In genomic region chr16:68257906-68258800, GRCh38 we compare ENCODE assay signal across 10 cellular contexts. TPM values are rescaled to one million over a fixed set of nuclear protein-coding genes. Genes with fewer than 3 reads are reported as not detected.
DNase-seq lines count a peak whose midpoint lies in the region; ATAC-seq, FAIRE-seq and TF ChIP-seq lines count a peak whose summit lies in the region.
"Had no signal": no experiment of that assay in that cellular context is flagged by ENCODE, and none has a peak within 500 bp of the region (broad histone marks: within the 10 kb centered on the region; RNA-seq: fewer than 3 reads in every experiment).

No MANE protein-coding gene starts in this region.

- H3K18ac ChIP-seq in mesenchymal stem cell (ENCODE audit: low read depth in 1 of 2, low read length in 2 of 2), result peak overlapping the region; percentile 94 to 96

- POLR2A ChIA-PET in activated CD4-positive, alpha-beta T cell treated with anti-CD3 and anti-CD28 coated beads for 36 hours (lab: Charles Lee), result interaction anchor here (0.6 kb wide), 2 partner anchors 106 to 197 kb away, joined by 4 read pairs; no protein-coding TSS in a partner anchor

- no peak for TF ChIP-seq POLR2A in testis (IDR thresholded peaks at IDR 0.05)

- H3K4me3 ChIP-seq in astrocyte (ENCODE audit: insufficient read depth, low read depth, low read length), result no peak overlapping the region
- H3K4me3 ChIP-seq in mesenchymal stem cell (ENCODE audit: insufficient read depth in 1 of 2, low read depth in 1 of 2, low read length in 2 of 2), result no peak overlapping the region
- H3K4me3 ChIP-seq in testis, result no peak overlapping the region
- H3K4me3 ChIP-seq: cardiac muscle cell had no signal

- H3K9me3 ChIP-seq in astrocyte (ENCODE audit: insufficient read depth, low read depth, low read length) (no peaks in the 10 kb centered on the region), mesenchymal stem cell (ENCODE audit: control insufficient read depth, low read length) (no peaks in the 10 kb centered on the region), testis (no peaks in the 10 kb centered on the region)

- H3K36me3 ChIP-seq in astrocyte (ENCODE audit: insufficient read depth, low read length) (peaks cover 7% of the 10 kb centered on the region), mesenchymal stem cell (ENCODE audit: control insufficient read depth in 1 of 2, insufficient read depth in 2 of 2, low read depth in 1 of 2, low read length in 2 of 2) (peaks cover 49 to 52% of the 10 kb centered on the region in 2 experiments), testis (ENCODE audit: low read depth, missing control alignments) (no peaks in the 10 kb centered on the region)
- H3K36me3 ChIP-seq: cardiac muscle cell had no signal

- H3K27me3 Mint-ChIP-seq in CD14-positive monocyte (ENCODE audit: low read depth in 3 of 3), result peaks cover 0 to 3% (median 0%) of the 10 kb centered on the region in 3 donors
- no peaks in the 10 kb centered on the region for H3K27me3 Mint-ChIP-seq in astrocyte (ENCODE audit: low read depth, unreplicated experiment)
- no peaks in the 10 kb centered on the region for H3K27me3 Mint-ChIP-seq in activated CD4-positive, alpha-beta T cell treated with anti-CD3 and anti-CD28 coated beads for 36 hours

- no peaks in the 10 kb centered on the region for H3K27me3 ChIP-seq in astrocyte (ENCODE audit: insufficient read depth, low read length)
- H3K27me3 ChIP-seq in mesenchymal stem cell (ENCODE audit: control insufficient read depth in 1 of 2, insufficient read depth in 1 of 2, low read length in 2 of 2), result no peaks in the 10 kb centered on the region
- no peaks in the 10 kb centered on the region for H3K27me3 ChIP-seq in testis
- H3K27me3 ChIP-seq: cardiac muscle cell had no signal

- H3K4me1 ChIP-seq in astrocyte (ENCODE audit: insufficient read depth, low read length) (peaks cover 10% of the 10 kb centered on the region), mesenchymal stem cell (ENCODE audit: control insufficient read depth, insufficient read depth, low read depth, low read length) (peaks cover 30% of the 10 kb centered on the region), testis (no peaks in the 10 kb centered on the region)

- H3K4me3 Mint-ChIP-seq in CD14-positive monocyte, result peak overlapping the region; percentile 50 to 83
- peak overlapping the region; percentile 4 for H3K4me3 Mint-ChIP-seq in astrocyte (ENCODE audit: unreplicated experiment)
- H3K4me3 Mint-ChIP-seq in activated CD4-positive, alpha-beta T cell treated with anti-CD3 and anti-CD28 coated beads for 36 hours, result no peak overlapping the region

- H3K4me1 Mint-ChIP-seq in CD14-positive monocyte (peaks cover 28% of the 10 kb centered on the region), astrocyte (ENCODE audit: low read depth, unreplicated experiment) (peaks cover 8% of the 10 kb centered on the region)
- peaks cover 12% of the 10 kb centered on the region for H3K4me1 Mint-ChIP-seq in activated CD4-positive, alpha-beta T cell treated with anti-CD3 and anti-CD28 coated beads for 36 hours

- peak overlapping the region; percentile 70 for H2BK15ac ChIP-seq in mesenchymal stem cell (ENCODE audit: low read depth, poor library complexity, severe bottlenecking)

- H3K79me1 ChIP-seq in mesenchymal stem cell (replicated peaks; ENCODE audit: low read length, poor library complexity, severe bottlenecking), result peaks cover 22% of the 10 kb centered on the region

- H4K91ac ChIP-seq in mesenchymal stem cell (ENCODE audit: low read length), result peak overlapping the region; percentile 99

- H2BK12ac ChIP-seq in mesenchymal stem cell (ENCODE audit: low read length in 2 of 2), result peak overlapping the region; percentile 83 to 87

- 41% methylated on average over 13 of the region's 13 CpGs for WGBS in mesenchymal stem cell
- WGBS in testis, 2 donors, result 78 to 87% methylated on average over 9 to 13 of the region's 13 CpGs

- H3K36me3 Mint-ChIP-seq in CD14-positive monocyte (peaks cover 44 to 66% of the 10 kb centered on the region in 2 donors), astrocyte (ENCODE audit: low read depth, unreplicated experiment) (peaks cover 8% of the 10 kb centered on the region)
- H3K36me3 Mint-ChIP-seq in activated CD4-positive, alpha-beta T cell treated with anti-CD3 and anti-CD28 coated beads for 36 hours (ENCODE audit: low read depth), result peaks cover 8% of the 10 kb centered on the region

- H2BK120ac ChIP-seq in mesenchymal stem cell (ENCODE audit: low read depth, low read length), result peak overlapping the region; percentile 93

- no peak overlapping the region for H3K23ac ChIP-seq in mesenchymal stem cell (ENCODE audit: low read length in 2 of 2)

- peak overlapping the region; percentile 55 to 96 for H3K4ac ChIP-seq in mesenchymal stem cell (ENCODE audit: low read depth in 1 of 2, low read length in 2 of 2)

- DNase-seq in CD14-positive monocyte (ENCODE audit: low spot score) (peak; percentile 63), astrocyte (ENCODE audit: low read depth) (peak; percentile 17), mesenchymal stem cell (peak; percentile 83), superior temporal gyrus (ENCODE audit: extremely low spot score) (no peak), pons (ENCODE audit: low spot score) (no peak), testis (no peak)
- DNase-seq in activated CD4-positive, alpha-beta T cell treated with anti-CD3 and anti-CD28 coated beads for 36 hours, result no peak

- H3K27ac Mint-ChIP-seq in CD14-positive monocyte (peak overlapping the region; percentile 72 to 96 (median 93)), astrocyte (ENCODE audit: unreplicated experiment) (peak overlapping the region; percentile 43)
- no peak overlapping the region for H3K27ac Mint-ChIP-seq in activated CD4-positive, alpha-beta T cell treated with anti-CD3 and anti-CD28 coated beads for 36 hours

- H4K8ac ChIP-seq in mesenchymal stem cell (ENCODE audit: low read length), result peak overlapping the region; percentile 92

- H3K9ac ChIP-seq in astrocyte (ENCODE audit: low read length), result peak overlapping the region; percentile 4
- peak overlapping the region; percentile 36 for H3K9ac ChIP-seq in mesenchymal stem cell (ENCODE audit: low read length)

- H3K9me3 Mint-ChIP-seq in CD14-positive monocyte (no peaks in the 10 kb centered on the region), astrocyte (ENCODE audit: unreplicated experiment) (no peaks in the 10 kb centered on the region)
- no peaks in the 10 kb centered on the region for H3K9me3 Mint-ChIP-seq in activated CD4-positive, alpha-beta T cell treated with anti-CD3 and anti-CD28 coated beads for 36 hours (ENCODE audit: low read depth)

- H2AFZ ChIP-seq in astrocyte (ENCODE audit: low read depth, low read length) (no peak overlapping the region), mesenchymal stem cell (ENCODE audit: low read depth, low read length) (peak overlapping the region; percentile 16)

- no peak for FAIRE-seq in astrocyte (lab: Jason Lieb, UNC)

- H2BK5ac ChIP-seq in mesenchymal stem cell (ENCODE audit: low read depth, low read length, poor library complexity, severe bottlenecking), result peak overlapping the region; percentile 94

- H3K27ac ChIP-seq in astrocyte (ENCODE audit: low read depth, low read length) (no peak overlapping the region), mesenchymal stem cell (ENCODE audit: low read length, poor library complexity, severe bottlenecking) (peak overlapping the region; percentile 99), testis (no peak overlapping the region)
- H3K27ac ChIP-seq: cardiac muscle cell had no signal

- no peak for TF ChIP-seq CTCF in CD14-positive monocyte (IDR thresholded peaks at IDR 0.05)
- TF ChIP-seq CTCF in astrocyte (IDR thresholded peaks at IDR 0.05; ENCODE audit: insufficient read depth, low read depth, low read length), result no peak
- no peak for TF ChIP-seq CTCF in testis (IDR thresholded peaks at IDR 0.05)

- intact Hi-C loops in CD14-positive monocyte (cut with micrococcal nuclease) (no loop called here), testis (cut with DNase I; ENCODE audit: low total_unique reads) (no loop called here)
- intact Hi-C loops in activated CD4-positive, alpha-beta T cell treated with anti-CD3 and anti-CD28 coated beads for 36 hours (cut with DNase I, micrococcal nuclease), result no loop called here

- H3K4me2 ChIP-seq in astrocyte (ENCODE audit: low read length) (no peak overlapping the region), mesenchymal stem cell (ENCODE audit: low read length, poor library complexity, severe bottlenecking) (peak overlapping the region; percentile 23)

- CTCF ChIA-PET in activated CD4-positive, alpha-beta T cell treated with anti-CD3 and anti-CD28 coated beads for 36 hours (lab: Charles Lee), result interaction anchor here (0.9 to 22.1 kb wide), 3 partner anchors 19 to 68 kb away, joined by 3 to 517 read pairs (median 5); no protein-coding TSS in a partner anchor

- peaks cover under 1% of the 10 kb centered on the region for H3K79me2 ChIP-seq in astrocyte (ENCODE audit: insufficient read depth, low read length)

- H2AK5ac ChIP-seq in mesenchymal stem cell (ENCODE audit: low read length, severe bottlenecking), result peak overlapping the region; percentile 98

- peaks cover 6% of the 10 kb centered on the region for H4K20me1 ChIP-seq in astrocyte (ENCODE audit: insufficient read depth, low read length)

- H3K14ac ChIP-seq in mesenchymal stem cell (ENCODE audit: low read length in 2 of 2), result peak overlapping the region in 1 of 2 experiments; percentile 62

- peak; percentile 28 for ATAC-seq in HG03066 (IDR thresholded peaks at IDR 0.05; ENCODE audit: low read depth, unreplicated experiment)
- no peak for ATAC-seq in activated CD4-positive, alpha-beta T cell treated with anti-CD3 and anti-CD28 coated beads for 36 hours

RNA-seq across cellular contexts. Expression of gene SLC7A6, which starts 6.2 kb away (rescaled TPM):
- polyA plus RNA-seq in CD14-positive monocyte (1 to 10 TPM; 4.3 to 5.5 TPM), testis (ENCODE audit: insufficient read depth, low read depth, low replicate concordance) (28.6 TPM)
- total RNA-seq in astrocyte (66.3 and 71.9 TPM in 2 replicates), testis (10 to 100 TPM; 42.2 to 48.6 TPM)
- polyA plus RNA-seq in mesenchymal stem cell (2013, experiment 1 of 2), result 27.0 TPM
- 34.1 TPM for polyA plus RNA-seq in mesenchymal stem cell (2013, experiment 2 of 2)
- total RNA-seq in activated CD4-positive, alpha-beta T cell treated with anti-CD3 and anti-CD28 coated beads for 36 hours, result 10 to 100 TPM; 55.7 to 58.7 TPM

RNA-seq across cellular contexts. Expression of gene PLA2G15, which starts 13.0 kb away (rescaled TPM):
- polyA plus RNA-seq in CD14-positive monocyte, result 10 to 100 TPM; 27.8 to 29.5 TPM
- total RNA-seq in astrocyte, result 25.0 and 26.8 TPM in 2 replicates
- 26.1 TPM for polyA plus RNA-seq in mesenchymal stem cell (2013, experiment 1 of 2)
- polyA plus RNA-seq in mesenchymal stem cell (2013, experiment 2 of 2), result 25.9 TPM
- total RNA-seq in activated CD4-positive, alpha-beta T cell treated with anti-CD3 and anti-CD28 coated beads for 36 hours, result 1 to 10 TPM; 6.0 to 7.0 TPM
- 10 to 100 TPM; 37.2 to 44.7 TPM for total RNA-seq in testis
- 27.3 TPM for polyA plus RNA-seq in testis (ENCODE audit: insufficient read depth, low read depth, low replicate concordance)

RNA-seq across cellular contexts. Expression of gene ESRP2, which starts 22.2 kb away (rescaled TPM):
- polyA plus RNA-seq in CD14-positive monocyte (not detected), testis (ENCODE audit: insufficient read depth, low read depth, low replicate concordance) (30.6 TPM)
- total RNA-seq in astrocyte (2.5 and 5.1 TPM in 2 replicates), testis (10 to 100 TPM; 12.8 to 14.6 TPM)
- 0.04 TPM for polyA plus RNA-seq in mesenchymal stem cell (2013, experiment 1 of 2)
- 0.03 TPM for polyA plus RNA-seq in mesenchymal stem cell (2013, experiment 2 of 2)
- total RNA-seq in activated CD4-positive, alpha-beta T cell treated with anti-CD3 and anti-CD28 coated beads for 36 hours, result under 1 TPM; 0.58 to 0.85 TPM
- total RNA-seq: temporal lobe had no signal

RNA-seq across cellular contexts. Expression of gene SLC7A6OS, which starts 52.6 kb away (rescaled TPM):
- polyA plus RNA-seq in CD14-positive monocyte (10 to 100 TPM in 1 of 2 donors, 1 to 10 TPM in 1; 9.7 to 10.5 TPM), testis (ENCODE audit: insufficient read depth, low read depth, low replicate concordance) (14.7 TPM)
- total RNA-seq in astrocyte (12.6 and 16.7 TPM in 2 replicates), testis (10 to 100 TPM; 24.3 to 25.8 TPM)
- polyA plus RNA-seq in mesenchymal stem cell (2013, experiment 1 of 2), result 7.0 TPM
- polyA plus RNA-seq in mesenchymal stem cell (2013, experiment 2 of 2), result 7.0 TPM
- 10 to 100 TPM; 17.4 to 21.7 TPM for total RNA-seq in activated CD4-positive, alpha-beta T cell treated with anti-CD3 and anti-CD28 coated beads for 36 hours

RNA-seq across cellular contexts. Expression of gene PRMT7, which starts 52.7 kb away (rescaled TPM):
- polyA plus RNA-seq in CD14-positive monocyte (10 to 100 TPM; 15.0 to 15.2 TPM), testis (ENCODE audit: insufficient read depth, low read depth, low replicate concordance) (47.9 TPM)
- total RNA-seq in astrocyte (36.7 and 41.5 TPM in 2 replicates), testis (100 to 1,000 TPM in 1 of 2 donors, 10 to 100 TPM in 1; 99.3 to 111 TPM)
- 14.6 TPM for polyA plus RNA-seq in mesenchymal stem cell (2013, experiment 1 of 2)
- 14.7 TPM for polyA plus RNA-seq in mesenchymal stem cell (2013, experiment 2 of 2)
- 10 to 100 TPM; 62.7 to 70.7 TPM for total RNA-seq in activated CD4-positive, alpha-beta T cell treated with anti-CD3 and anti-CD28 coated beads for 36 hours

Comparison
In these comparisons a context has a peak if more than half of its experiments do, and no peak if none do; other contexts are left out.
1. DNase-seq: peak in CD14-positive monocyte (single experiment), astrocyte (single experiment) and mesenchymal stem cell (single experiment); none in superior temporal gyrus (single experiment), pons (single experiment), activated CD4-positive, alpha-beta T cell treated with anti-CD3 and anti-CD28 coated beads for 36 hours (single experiment) and testis (single experiment).